8 cellular contexts compared by ENCODE assay signal in the genomic region with DNA sequence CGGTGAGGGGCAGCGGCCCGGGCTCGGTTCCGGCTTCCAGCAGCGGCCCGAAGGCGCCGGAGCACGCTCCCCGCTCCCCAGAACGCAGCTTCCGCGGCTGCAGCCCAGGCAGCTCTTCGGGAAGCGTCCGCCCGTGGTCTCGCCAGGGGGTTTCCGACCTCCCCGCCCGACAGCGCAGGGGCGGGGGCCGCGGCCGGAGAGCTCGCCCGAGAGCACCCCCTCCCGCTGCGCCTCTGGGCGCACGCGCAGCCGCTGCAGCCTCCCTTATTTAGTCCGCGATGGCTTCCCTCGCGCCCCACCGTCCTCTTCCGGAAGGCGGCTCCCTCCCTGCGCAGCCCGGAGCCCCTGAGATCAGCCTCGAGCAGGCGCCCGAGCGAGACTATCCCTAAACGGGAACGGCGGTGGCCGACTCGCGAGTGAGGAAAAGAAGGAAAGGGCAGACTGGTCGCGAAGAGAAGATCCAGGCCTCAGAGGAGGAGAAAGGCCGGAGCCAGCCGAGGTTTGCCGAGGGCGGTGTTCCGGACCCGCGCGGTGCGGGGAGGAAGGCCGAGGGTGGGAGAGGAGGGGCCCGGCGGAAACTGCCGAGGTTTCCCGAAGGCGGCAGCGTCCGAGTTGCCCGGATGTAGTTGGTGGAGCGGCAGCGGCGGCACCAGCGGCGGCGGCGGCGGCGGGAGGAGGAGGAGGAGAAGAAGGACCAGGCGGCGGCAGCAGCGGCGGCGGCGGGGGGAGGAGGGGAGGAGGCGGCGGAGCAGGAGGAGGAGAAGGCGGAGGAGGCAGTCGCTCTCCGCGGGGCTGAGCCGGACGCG. TPM values are rescaled to one million over a fixed set of nuclear protein-coding genes. Genes with fewer than 3 reads are reported as not detected.
DNase-seq lines count a peak whose midpoint lies in the region; ATAC-seq and TF ChIP-seq lines count a peak whose summit lies in the region.

A gene with protein sequence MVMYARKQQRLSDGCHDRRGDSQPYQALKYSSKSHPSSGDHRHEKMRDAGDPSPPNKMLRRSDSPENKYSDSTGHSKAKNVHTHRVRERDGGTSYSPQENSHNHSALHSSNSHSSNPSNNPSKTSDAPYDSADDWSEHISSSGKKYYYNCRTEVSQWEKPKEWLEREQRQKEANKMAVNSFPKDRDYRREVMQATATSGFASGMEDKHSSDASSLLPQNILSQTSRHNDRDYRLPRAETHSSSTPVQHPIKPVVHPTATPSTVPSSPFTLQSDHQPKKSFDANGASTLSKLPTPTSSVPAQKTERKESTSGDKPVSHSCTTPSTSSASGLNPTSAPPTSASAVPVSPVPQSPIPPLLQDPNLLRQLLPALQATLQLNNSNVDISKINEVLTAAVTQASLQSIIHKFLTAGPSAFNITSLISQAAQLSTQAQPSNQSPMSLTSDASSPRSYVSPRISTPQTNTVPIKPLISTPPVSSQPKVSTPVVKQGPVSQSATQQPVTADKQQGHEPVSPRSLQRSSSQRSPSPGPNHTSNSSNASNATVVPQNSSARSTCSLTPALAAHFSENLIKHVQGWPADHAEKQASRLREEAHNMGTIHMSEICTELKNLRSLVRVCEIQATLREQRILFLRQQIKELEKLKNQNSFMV (plus strand): TSS at position 610 of the 806 bp plus-strand sequence. CDS start 462 bp downstream, outside the sequence.

- no peaks in the 10 kb centered on the region for H3K4me1 ChIP-seq in NT2/D1 (ENCODE audit: insufficient read depth, insufficient read length)
- H3K4me1 ChIP-seq in endodermal cell (ENCODE audit: control insufficient read depth, insufficient read depth, low read length): peaks cover 7% of the 10 kb centered on the region
- H3K4me1 ChIP-seq in mesodermal cell (ENCODE audit: control insufficient read depth, insufficient read depth, low read length, poor library complexity, severe bottlenecking): peaks cover 10% of the 10 kb centered on the region

- H3K27ac ChIP-seq in endodermal cell (ENCODE audit: low read depth, low read length): peak within 1 kb of the TSS; percentile 100
- peak within 1 kb of the TSS; percentile 99 for H3K27ac ChIP-seq in mesodermal cell (ENCODE audit: low read depth, low read length, severe bottlenecking)

- no peaks in the 10 kb centered on the region for H3K9me3 ChIP-seq in NT2/D1 (ENCODE audit: insufficient read depth, low read length)
- no peaks in the 10 kb centered on the region for H3K9me3 ChIP-seq in endodermal cell (ENCODE audit: control insufficient read depth, low read length)
- no peaks in the 10 kb centered on the region for H3K9me3 ChIP-seq in mesodermal cell (ENCODE audit: control insufficient read depth, low read length)

- H3K4me1 Mint-ChIP-seq in endodermal cell: peaks cover 41% of the 10 kb centered on the region

- peak within 1 kb of the TSS; percentile 88 for H3K4me3 ChIP-seq in NT2/D1 (ENCODE audit: insufficient read length, low read depth)
- peak within 1 kb of the TSS; percentile 95 for H3K4me3 ChIP-seq in endodermal cell (ENCODE audit: low read length)
- peak within 1 kb of the TSS; percentile 79 for H3K4me3 ChIP-seq in mesodermal cell (ENCODE audit: extremely low read depth, insufficient read depth, low read length, poor library complexity, severe bottlenecking)

- ATAC-seq in GM21381 (IDR thresholded peaks at IDR 0.05; ENCODE audit: unreplicated experiment): peak; percentile 77

- 0% methylated on average over 12 to 97 of the region's 98 CpGs for WGBS in endodermal cell (ENCODE audit: insufficient coverage in 1 of 2, insufficient read length in 1 of 2), 2 experiments
- WGBS in mesodermal cell (ENCODE audit: insufficient coverage in 2 of 2), 2 experiments: 0% methylated on average over 71 to 76 of the region's 98 CpGs

- H3K27me3 ChIP-seq in NT2/D1 (ENCODE audit: insufficient read depth, insufficient read length) (no peaks in the 10 kb centered on the region), endodermal cell (ENCODE audit: control insufficient read depth, insufficient read depth, low read length, poor library complexity, severe bottlenecking) (no peaks in the 10 kb centered on the region)

- no peaks in the 10 kb centered on the region for H3K9me3 Mint-ChIP-seq in endodermal cell

- H3K4me3 Mint-ChIP-seq in endodermal cell: peak within 1 kb of the TSS; percentile 96

- H3K36me3 Mint-ChIP-seq in endodermal cell (ENCODE audit: low read depth): peaks cover 35% of the 10 kb centered on the region

- H3K27ac Mint-ChIP-seq in endodermal cell: peak within 1 kb of the TSS; percentile 100

- peak; percentile 39 for TF ChIP-seq CTCF in endodermal cell (conservative IDR thresholded peaks at IDR 0.05)

- DNase-seq in COR-L47 (lab: John Stamatoyannopoulos, UW) (peak; percentile 80), HUDEP-2 (lab: John Stamatoyannopoulos, UW; ENCODE audit: unreplicated experiment in 76 of 76) (peak in 75 of 76 experiments; percentile 14 to 93 (median 85)), NT2/D1 (ENCODE audit: low read depth, low spot score) (peak; percentile 92), endodermal cell (peak; percentile 98)
- DNase-seq in activated CD8-positive, alpha-beta memory T cell treated with anti-CD3 and anti-CD28 coated beads, Interleukin-2, amount 50 U/mL, for 1 hour (ENCODE audit: extremely low read depth): peak; percentile 89
- DNase-seq in stimulated activated CD8-positive, alpha-beta memory T cell treated with anti-CD3 and anti-CD28 coated beads, Interleukin-15, amount 100 ng/mL, for 4 hours (ENCODE audit: low read depth in 2 of 2): peak; percentile 92

- H3K36me3 ChIP-seq in NT2/D1 (ENCODE audit: insufficient read depth, insufficient read length, low read length) (peaks cover 42% of the 10 kb centered on the region), endodermal cell (ENCODE audit: control insufficient read depth, insufficient read depth, low read length) (peaks cover 40% of the 10 kb centered on the region), mesodermal cell (ENCODE audit: control insufficient read depth, insufficient read depth, low read length) (peaks cover 37% of the 10 kb centered on the region)

- H3K27me3 Mint-ChIP-seq in endodermal cell (ENCODE audit: insufficient read depth): no peaks in the 10 kb centered on the region

- peak within 1 kb of the TSS; percentile 92 for H3K9ac ChIP-seq in NT2/D1 (ENCODE audit: insufficient read length, low read depth)
- peak within 1 kb of the TSS; percentile 94 for H3K9ac ChIP-seq in endodermal cell (ENCODE audit: extremely low read depth, low read length, poor library complexity, severe bottlenecking)

RNA-seq across cellular contexts. Expression of the gene that starts here (rescaled TPM):
- total RNA-seq in endodermal cell: 100 to 1,000 TPM; 133 TPM
- polyA plus RNA-seq in endodermal cell (2013, experiment 1 of 2): 148 TPM
- polyA plus RNA-seq in endodermal cell (2013, experiment 2 of 2): 145 TPM
- 143 TPM for polyA plus RNA-seq in mesodermal cell (2013, experiment 1 of 2)
- polyA plus RNA-seq in mesodermal cell (2013, experiment 2 of 2): 138 TPM

Comparison
In these comparisons a context has a peak if more than half of its experiments do, and no peak if none do; other contexts are left out.
1. Peak in every context shown above with its lines: DNase-seq, ATAC-seq, H3K4me3 ChIP-seq and H3K27ac ChIP-seq.